1 cellular context compared by ENCODE assay signal in the genomic region with DNA sequence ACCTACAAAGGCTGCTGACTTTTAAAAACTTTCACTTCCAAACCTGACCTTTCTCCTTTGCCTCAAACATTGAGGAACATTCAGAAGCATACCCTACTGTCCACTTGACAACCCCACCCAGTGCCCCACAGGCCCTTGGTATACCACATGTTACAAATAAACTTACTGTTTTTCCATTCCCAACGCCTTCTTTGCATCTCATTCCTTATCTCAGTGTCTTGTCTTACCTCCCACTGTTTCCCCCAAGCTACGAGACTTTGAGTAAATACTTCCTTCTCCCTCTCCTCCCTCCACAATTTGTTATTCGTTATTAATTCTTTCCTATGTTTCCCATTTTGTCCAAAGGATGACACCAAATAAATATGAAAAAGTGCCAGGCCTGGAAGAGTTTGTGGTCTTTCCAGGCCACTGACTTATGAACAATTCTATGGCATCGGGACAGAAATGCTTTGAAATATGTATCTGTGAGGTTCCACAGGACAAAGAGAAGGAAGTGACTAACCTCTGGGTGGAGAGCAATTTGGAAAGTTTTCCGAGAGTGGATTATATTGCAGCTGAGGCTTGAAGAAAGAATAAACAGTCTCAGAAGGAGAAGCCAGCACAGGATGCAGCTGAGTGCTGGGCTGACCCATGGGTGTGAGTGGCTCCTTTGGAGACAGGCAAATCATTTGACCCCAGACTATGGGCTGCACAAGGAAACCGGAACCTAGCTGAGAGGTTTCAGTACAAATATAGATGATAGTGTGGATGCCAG.
TF ChIP-seq lines count a peak whose summit lies in the region.

No MANE protein-coding gene starts in this region.

TF ChIP-seq in K562, 482 proteins besides CTCF, POLR2A, EP300 and RAD21 (continued from another document):
- TF ChIP-seq ERF (CRISPR knock-in tag; IDR thresholded peaks at IDR 0.05) (no peak), HDGF (IDR thresholded peaks at IDR 0.05) (no peak), CREB1 (IDR thresholded peaks at IDR 0.05) (no peak), CREB1 (CRISPR knock-in tag; IDR thresholded peaks at IDR 0.05) (no peak), RUNX1 (IDR thresholded peaks at IDR 0.05; ENCODE audit: low read depth) (no peak), SMC3 (conservative IDR thresholded peaks at IDR 0.05; ENCODE audit: insufficient read depth, low read depth, low read length) (no peak), DPF2 (IDR thresholded peaks at IDR 0.05) (0 out of 2 replicates have a peak, but pooled peaks have one; percentile 24), RB1 (IDR thresholded peaks at IDR 0.05; ENCODE audit: low read depth) (no peak), SMARCE1 (IDR thresholded peaks at IDR 0.05) (peak; percentile 33; the same call in 1 of the 2 replicates), TRIM28 (IDR thresholded peaks at IDR 0.05) (no peak), JUNB (CRISPR knock-in tag; conservative IDR thresholded peaks at IDR 0.05) (no peak), CHD1 (IDR thresholded peaks at IDR 0.05; ENCODE audit: low read length) (no peak), MCM2 (IDR thresholded peaks at IDR 0.05; ENCODE audit: low read depth) (no peak), LCOR (CRISPR knock-in tag; IDR thresholded peaks at IDR 0.05) (no peak), MEF2D (tag; conservative IDR thresholded peaks at IDR 0.05; ENCODE audit: low read depth) (no peak), ZNF644 (tag; IDR thresholded peaks at IDR 0.05; ENCODE audit: low read depth) (no peak), ARID1B (IDR thresholded peaks at IDR 0.05) (peak; percentile 18; the same call in 1 of the 2 replicates), SMAD4 (CRISPR knock-in tag; conservative IDR thresholded peaks at IDR 0.05) (no peak), NR2C2 (CRISPR knock-in tag; IDR thresholded peaks at IDR 0.05) (no peak), NR2C2 (tag; IDR thresholded peaks at IDR 0.05) (peak; percentile 38; the same call in 1 of the 2 replicates), MAZ (CRISPR knock-in tag; conservative IDR thresholded peaks at IDR 0.05 in 1 of 2, IDR thresholded peaks at IDR 0.05 in 1 of 2) (no peak), ZNF77 (CRISPR knock-in tag; IDR thresholded peaks at IDR 0.05) (no peak)
- TF ChIP-seq, protein P1, sequence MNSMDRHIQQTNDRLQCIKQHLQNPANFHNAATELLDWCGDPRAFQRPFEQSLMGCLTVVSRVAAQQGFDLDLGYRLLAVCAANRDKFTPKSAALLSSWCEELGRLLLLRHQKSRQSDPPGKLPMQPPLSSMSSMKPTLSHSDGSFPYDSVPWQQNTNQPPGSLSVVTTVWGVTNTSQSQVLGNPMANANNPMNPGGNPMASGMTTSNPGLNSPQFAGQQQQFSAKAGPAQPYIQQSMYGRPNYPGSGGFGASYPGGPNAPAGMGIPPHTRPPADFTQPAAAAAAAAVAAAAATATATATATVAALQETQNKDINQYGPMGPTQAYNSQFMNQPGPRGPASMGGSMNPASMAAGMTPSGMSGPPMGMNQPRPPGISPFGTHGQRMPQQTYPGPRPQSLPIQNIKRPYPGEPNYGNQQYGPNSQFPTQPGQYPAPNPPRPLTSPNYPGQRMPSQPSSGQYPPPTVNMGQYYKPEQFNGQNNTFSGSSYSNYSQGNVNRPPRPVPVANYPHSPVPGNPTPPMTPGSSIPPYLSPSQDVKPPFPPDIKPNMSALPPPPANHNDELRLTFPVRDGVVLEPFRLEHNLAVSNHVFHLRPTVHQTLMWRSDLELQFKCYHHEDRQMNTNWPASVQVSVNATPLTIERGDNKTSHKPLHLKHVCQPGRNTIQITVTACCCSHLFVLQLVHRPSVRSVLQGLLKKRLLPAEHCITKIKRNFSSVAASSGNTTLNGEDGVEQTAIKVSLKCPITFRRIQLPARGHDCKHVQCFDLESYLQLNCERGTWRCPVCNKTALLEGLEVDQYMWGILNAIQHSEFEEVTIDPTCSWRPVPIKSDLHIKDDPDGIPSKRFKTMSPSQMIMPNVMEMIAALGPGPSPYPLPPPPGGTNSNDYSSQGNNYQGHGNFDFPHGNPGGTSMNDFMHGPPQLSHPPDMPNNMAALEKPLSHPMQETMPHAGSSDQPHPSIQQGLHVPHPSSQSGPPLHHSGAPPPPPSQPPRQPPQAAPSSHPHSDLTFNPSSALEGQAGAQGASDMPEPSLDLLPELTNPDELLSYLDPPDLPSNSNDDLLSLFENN (IDR thresholded peaks at IDR 0.05; ENCODE audit: low read depth in 2 of 2, low read length in 2 of 2) = no peak
- TF ChIP-seq, protein P2, sequence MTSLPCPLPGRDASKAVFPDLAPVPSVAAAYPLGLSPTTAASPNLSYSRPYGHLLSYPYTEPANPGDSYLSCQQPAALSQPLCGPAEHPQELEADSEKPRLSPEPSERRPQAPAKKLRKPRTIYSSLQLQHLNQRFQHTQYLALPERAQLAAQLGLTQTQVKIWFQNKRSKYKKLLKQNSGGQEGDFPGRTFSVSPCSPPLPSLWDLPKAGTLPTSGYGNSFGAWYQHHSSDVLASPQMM (CRISPR knock-in tag; IDR thresholded peaks at IDR 0.05) = no peak
- TF ChIP-seq, protein P3, sequence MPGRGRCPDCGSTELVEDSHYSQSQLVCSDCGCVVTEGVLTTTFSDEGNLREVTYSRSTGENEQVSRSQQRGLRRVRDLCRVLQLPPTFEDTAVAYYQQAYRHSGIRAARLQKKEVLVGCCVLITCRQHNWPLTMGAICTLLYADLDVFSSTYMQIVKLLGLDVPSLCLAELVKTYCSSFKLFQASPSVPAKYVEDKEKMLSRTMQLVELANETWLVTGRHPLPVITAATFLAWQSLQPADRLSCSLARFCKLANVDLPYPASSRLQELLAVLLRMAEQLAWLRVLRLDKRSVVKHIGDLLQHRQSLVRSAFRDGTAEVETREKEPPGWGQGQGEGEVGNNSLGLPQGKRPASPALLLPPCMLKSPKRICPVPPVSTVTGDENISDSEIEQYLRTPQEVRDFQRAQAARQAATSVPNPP (IDR thresholded peaks at IDR 0.05; ENCODE audit: borderline replicate concordance, insufficient read depth, insufficient read length) = no peak
- TF ChIP-seq, protein P4, sequence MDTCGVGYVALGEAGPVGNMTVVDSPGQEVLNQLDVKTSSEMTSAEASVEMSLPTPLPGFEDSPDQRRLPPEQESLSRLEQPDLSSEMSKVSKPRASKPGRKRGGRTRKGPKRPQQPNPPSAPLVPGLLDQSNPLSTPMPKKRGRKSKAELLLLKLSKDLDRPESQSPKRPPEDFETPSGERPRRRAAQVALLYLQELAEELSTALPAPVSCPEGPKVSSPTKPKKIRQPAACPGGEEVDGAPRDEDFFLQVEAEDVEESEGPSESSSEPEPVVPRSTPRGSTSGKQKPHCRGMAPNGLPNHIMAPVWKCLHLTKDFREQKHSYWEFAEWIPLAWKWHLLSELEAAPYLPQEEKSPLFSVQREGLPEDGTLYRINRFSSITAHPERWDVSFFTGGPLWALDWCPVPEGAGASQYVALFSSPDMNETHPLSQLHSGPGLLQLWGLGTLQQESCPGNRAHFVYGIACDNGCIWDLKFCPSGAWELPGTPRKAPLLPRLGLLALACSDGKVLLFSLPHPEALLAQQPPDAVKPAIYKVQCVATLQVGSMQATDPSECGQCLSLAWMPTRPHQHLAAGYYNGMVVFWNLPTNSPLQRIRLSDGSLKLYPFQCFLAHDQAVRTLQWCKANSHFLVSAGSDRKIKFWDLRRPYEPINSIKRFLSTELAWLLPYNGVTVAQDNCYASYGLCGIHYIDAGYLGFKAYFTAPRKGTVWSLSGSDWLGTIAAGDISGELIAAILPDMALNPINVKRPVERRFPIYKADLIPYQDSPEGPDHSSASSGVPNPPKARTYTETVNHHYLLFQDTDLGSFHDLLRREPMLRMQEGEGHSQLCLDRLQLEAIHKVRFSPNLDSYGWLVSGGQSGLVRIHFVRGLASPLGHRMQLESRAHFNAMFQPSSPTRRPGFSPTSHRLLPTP (IDR thresholded peaks at IDR 0.05; ENCODE audit: borderline replicate concordance, extremely low read depth, insufficient read length) = no peak
TF ChIP-seq in K562: peak in this region for 8.
